Comparison of ENCODE assay signal across 1 cellular context in the genomic region with DNA sequence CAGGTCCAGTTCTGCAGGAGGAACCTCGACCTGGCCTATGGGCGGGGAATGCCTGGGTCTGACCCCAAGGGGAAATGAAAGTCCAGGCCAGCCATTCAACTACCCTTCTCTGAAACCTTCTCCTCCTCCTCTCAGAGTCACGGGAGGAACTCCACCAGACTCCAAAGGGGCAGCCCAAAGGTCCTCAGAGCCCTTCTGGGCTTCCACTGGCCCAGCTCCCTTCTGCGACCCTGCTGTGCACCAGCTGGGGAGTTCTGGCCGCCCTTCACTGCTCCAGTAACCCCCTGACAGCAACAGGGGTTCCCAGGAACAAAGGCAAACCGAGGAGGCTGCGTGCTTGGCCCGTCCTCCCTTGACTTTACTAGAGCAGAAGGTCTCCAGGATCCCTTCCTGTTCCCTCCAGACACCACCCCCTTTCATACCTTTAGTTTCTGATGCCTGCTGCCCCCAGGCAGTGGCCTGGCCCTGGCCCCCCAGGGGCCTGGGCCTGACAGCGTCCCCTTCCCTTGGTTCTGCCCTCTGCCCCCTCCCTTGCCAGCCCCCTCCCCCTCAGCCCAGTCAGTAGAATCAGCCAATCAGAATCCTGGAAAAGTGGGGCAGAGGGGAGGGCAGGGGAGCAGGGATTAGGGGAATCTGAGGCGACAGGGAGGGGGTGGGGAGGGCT.
TF ChIP-seq lines count a peak whose summit lies in the region.

No MANE protein-coding gene starts in this region.

TF ChIP-seq in GM12878, 131 proteins besides CTCF, POLR2A, EP300 and RAD21:
- peak; percentile 89 for TF ChIP-seq SPI1 (IDR thresholded peaks at IDR 0.05; ENCODE audit: borderline replicate concordance, insufficient read depth, low read depth, low read length)
- TF ChIP-seq IRF4 (IDR thresholded peaks at IDR 0.05; ENCODE audit: low read depth, low read length): peak; percentile 50; the same call in 1 of the 2 replicates
- TF ChIP-seq YY1 (IDR thresholded peaks at IDR 0.05; ENCODE audit: low read depth, low read length): 0 out of 2 replicates have a peak, but pooled peaks have one; percentile 22
- 0 out of 2 replicates have a peak, but pooled peaks have one; percentile 17 for TF ChIP-seq GATAD2B (conservative IDR thresholded peaks at IDR 0.05; ENCODE audit: low read depth)
- peak; percentile 62 for TF ChIP-seq NR2F1 (conservative IDR thresholded peaks at IDR 0.05)
- TF ChIP-seq MYB (IDR thresholded peaks at IDR 0.05; ENCODE audit: borderline replicate concordance, low read depth, low read length): no peak
- peak; percentile 54 to 80; a peak in 3 of 4 replicates for TF ChIP-seq BHLHE40 (IDR thresholded peaks at IDR 0.05; ENCODE audit: borderline replicate concordance in 1 of 2, low read depth in 2 of 2, low read length in 1 of 2)
- TF ChIP-seq POLR2AphosphoS5 (IDR thresholded peaks at IDR 0.05; ENCODE audit: low read length): peak; percentile 47; the same call in 1 of the 2 replicates
- TF ChIP-seq SMC3 (IDR thresholded peaks at IDR 0.05; ENCODE audit: borderline replicate concordance, low read length): no peak
- peak; percentile 45; the same call in 1 of the 2 replicates for TF ChIP-seq DPF2 (IDR thresholded peaks at IDR 0.05)
- TF ChIP-seq IKZF1 (conservative IDR thresholded peaks at IDR 0.05): 0 out of 2 replicates have a peak, but pooled peaks have one; percentile 3
- TF ChIP-seq HDGF (IDR thresholded peaks at IDR 0.05): no peak
